In genomic region chr20:5919634-5920544, GRCh38 we compare ENCODE assay signal across 15 cellular contexts. TPM values are rescaled to one million over a fixed set of nuclear protein-coding genes. Genes with fewer than 3 reads are reported as not detected.
DNase-seq lines count a peak whose midpoint lies in the region; ATAC-seq, FAIRE-seq and TF ChIP-seq lines count a peak whose summit lies in the region.
"Had no signal": no experiment of that assay in that cellular context is flagged by ENCODE, and none has a peak within 500 bp of the region (broad histone marks: within the 10 kb centered on the region; RNA-seq: fewer than 3 reads in every experiment).

No MANE protein-coding gene starts in this region.

- FAIRE-seq in keratinocyte (lab: Jason Lieb, UNC) = no peak

- H3K27ac Mint-ChIP-seq in HFFc6 = peak overlapping the region; percentile 3; the same call in 1 of the 2 replicates
- peak overlapping the region; percentile 72 for H3K27ac Mint-ChIP-seq in activated naive CD8-positive, alpha-beta T cell treated with anti-CD3 and anti-CD28 coated beads, Interleukin-2, amount 50 U/mL, for 24 hours
- H3K27ac Mint-ChIP-seq: mesothelial cell of epicardium had no signal

- H3K27me3 ChIP-seq in keratinocyte (ENCODE audit: control insufficient read depth, extremely low read depth, insufficient read depth, low read length) = no peaks in the 10 kb centered on the region

- H3K9me1 ChIP-seq in keratinocyte (ENCODE audit: control insufficient read depth, extremely low read depth, insufficient read depth, low read length) = no peaks in the 10 kb centered on the region

- no peaks in the 10 kb centered on the region for H3K36me3 ChIP-seq in keratinocyte (ENCODE audit: control insufficient read depth in 2 of 2, extremely low read depth in 1 of 2, insufficient read depth in 2 of 2, low read length in 2 of 2)
- H3K36me3 ChIP-seq: thoracic aorta had no signal

- peak overlapping the region; percentile 69 for H3K4me2 ChIP-seq in keratinocyte (ENCODE audit: control insufficient read depth, extremely low read depth, insufficient read depth, low read depth, low read length)

- peaks cover 20% of the 10 kb centered on the region for H3K4me1 Mint-ChIP-seq in HFFc6 (ENCODE audit: low read depth)
- peaks cover 23% of the 10 kb centered on the region for H3K4me1 Mint-ChIP-seq in activated naive CD8-positive, alpha-beta T cell treated with anti-CD3 and anti-CD28 coated beads, Interleukin-2, amount 50 U/mL, for 24 hours

- H3K9ac ChIP-seq in keratinocyte (ENCODE audit: control insufficient read depth, extremely low read depth, insufficient read depth, low read length) = no peak overlapping the region

- H3K9me3 Mint-ChIP-seq in HFFc6 = no peaks in the 10 kb centered on the region
- H3K9me3 Mint-ChIP-seq in activated naive CD8-positive, alpha-beta T cell treated with anti-CD3 and anti-CD28 coated beads, Interleukin-2, amount 50 U/mL, for 24 hours = no peaks in the 10 kb centered on the region
- H3K9me3 Mint-ChIP-seq: mesothelial cell of epicardium had no signal

- peak overlapping the region; percentile 81 for H3K27ac ChIP-seq in keratinocyte (ENCODE audit: control insufficient read depth, insufficient read depth, low read length)
- H3K27ac ChIP-seq: SK-N-MC, thoracic aorta had no signal

- no peaks in the 10 kb centered on the region for H3K36me3 Mint-ChIP-seq in HFFc6 (ENCODE audit: low read depth)
- H3K36me3 Mint-ChIP-seq in activated naive CD8-positive, alpha-beta T cell treated with anti-CD3 and anti-CD28 coated beads, Interleukin-2, amount 50 U/mL, for 24 hours (ENCODE audit: low read depth) = no peaks in the 10 kb centered on the region
- H3K36me3 Mint-ChIP-seq: mesothelial cell of epicardium had no signal

- peak overlapping the region; percentile 12 for H2AFZ ChIP-seq in keratinocyte (ENCODE audit: control insufficient read depth, low read length)

- H3K9me3 ChIP-seq in keratinocyte (ENCODE audit: control insufficient read depth, low read depth, low read length) = no peaks in the 10 kb centered on the region
- H3K9me3 ChIP-seq: thoracic aorta had no signal

- no peaks in the 10 kb centered on the region for H3K79me2 ChIP-seq in keratinocyte (ENCODE audit: control insufficient read depth, insufficient read depth, low read length)

- peak; percentile 85 for ATAC-seq in activated naive CD8-positive, alpha-beta T cell treated with anti-CD3 and anti-CD28 coated beads, Interleukin-2, amount 50 U/mL, for 24 hours
- no peak for ATAC-seq in GM19328 (IDR thresholded peaks at IDR 0.05; ENCODE audit: unreplicated experiment)

- no peaks in the 10 kb centered on the region for H4K20me1 ChIP-seq in keratinocyte (ENCODE audit: control insufficient read depth, extremely low read depth, insufficient read depth, low read length)

- peak overlapping the region in 2 of 3 experiments; percentile 9 to 21 for H3K4me3 ChIP-seq in keratinocyte (ENCODE audit: control insufficient read depth in 2 of 3, extremely low read depth in 1 of 3, insufficient read depth in 2 of 3, low read depth in 1 of 3, low read length in 3 of 3)
- H3K4me3 ChIP-seq: thoracic aorta had no signal

- TF ChIP-seq CTCF in HFFc6 (IDR thresholded peaks at IDR 0.05) = no peak
- no peak for TF ChIP-seq CTCF in keratinocyte (optimal IDR thresholded peaks at IDR 0.05 in 1 of 3, IDR thresholded peaks at IDR 0.05 in 1 of 3, conservative IDR thresholded peaks at IDR 0.05 in 1 of 3; ENCODE audit: extremely low read depth in 1 of 3, insufficient read depth in 2 of 3, low read length in 3 of 3)

- no peak overlapping the region for H3K4me3 Mint-ChIP-seq in HFFc6
- peak overlapping the region; percentile 10 for H3K4me3 Mint-ChIP-seq in activated naive CD8-positive, alpha-beta T cell treated with anti-CD3 and anti-CD28 coated beads, Interleukin-2, amount 50 U/mL, for 24 hours
- H3K4me3 Mint-ChIP-seq: mesothelial cell of epicardium had no signal

- DNase-seq in NK-92 treated with Interleukin-12 subunit alpha and Interleukin-12 subunit beta, amount 100 ng/mL, for 24 hours (lab: John Stamatoyannopoulos, UW) = peak; percentile 15
- DNase-seq in NK-92 (lab: John Stamatoyannopoulos, UW; ENCODE audit: unreplicated experiment) (no peak), HFFc6 (no peak), keratinocyte (ENCODE audit: low read depth, low spot score) (peak; percentile 35), mucosa of gallbladder (ENCODE audit: low spot score) (no peak), DMS53 (lab: John Stamatoyannopoulos, UW) (no peak)
- DNase-seq in activated naive CD8-positive, alpha-beta T cell treated with anti-CD3 and anti-CD28 coated beads, Interleukin-2, amount 50 U/mL, for 24 hours = peak; percentile 30
- DNase-seq: DMS79; effector memory CD4-positive, alpha-beta T cell; hippocampal formation; posterior cingulate gyrus had no signal

- H3K27me3 Mint-ChIP-seq in HFFc6 (ENCODE audit: insufficient read depth) = peaks cover 25% of the 10 kb centered on the region
- peaks cover 26% of the 10 kb centered on the region for H3K27me3 Mint-ChIP-seq in activated naive CD8-positive, alpha-beta T cell treated with anti-CD3 and anti-CD28 coated beads, Interleukin-2, amount 50 U/mL, for 24 hours

- dilution Hi-C loops in keratinocyte (cut with MboI; ENCODE audit: extremely low pct_ligation_motif_present, low sequenced_read_pairs) = no loop called here

- H3K4me1 ChIP-seq in keratinocyte (ENCODE audit: control insufficient read depth, extremely low read depth, insufficient read depth, low read length) = peaks cover 24% of the 10 kb centered on the region

RNA-seq across cellular contexts. Expression of gene CHGB, which starts 8.6 kb away (rescaled TPM):
- total RNA-seq in HFFc6 (2021; fragmentation: NEBNext Ultra II Directional; extraction: Animal tissue kit (Norgen Biotek cat#: 25700)) = under 1 TPM in 1 of 6 experiments, not detected in 5; 0.08 TPM
- polyA plus RNA-seq in keratinocyte = 0.08 to 0.20 TPM (median 0.16 TPM) in 3 replicates
- not detected for polyA plus RNA-seq in keratinocyte (2011; ENCODE audit: low read depth)
- 0.12 and 0.19 TPM in 2 replicates for polyA plus RNA-seq in keratinocyte (2011; cell fraction: cytosol; rRNA removed)
- 0.20 and 0.36 TPM in 2 replicates for polyA plus RNA-seq in keratinocyte (2011; cell fraction: nucleus; rRNA removed)
- polyA plus RNA-seq in keratinocyte (2012; ENCODE audit: low replicate concordance) = 0.17 TPM in 1 of 2 replicates, not detected in the other
- polyA minus RNA-seq in keratinocyte = 0.07 TPM in 1 of 3 replicates, not detected in the others
- polyA minus RNA-seq in keratinocyte (2011; cell fraction: cytosol; rRNA and poly(A)+ RNA removed) = not detected
- polyA minus RNA-seq in keratinocyte (2011; cell fraction: nucleus; rRNA and poly(A)+ RNA removed) = not detected in 2 replicates
- 0.69 TPM for total RNA-seq in mucosa of gallbladder
- total RNA-seq: thoracic aorta had no signal

RNA-seq across cellular contexts. Expression of gene TRMT6, which starts 30.4 kb away (rescaled TPM):
- total RNA-seq in HFFc6 (2021; fragmentation: NEBNext Ultra II Directional; extraction: Animal tissue kit (Norgen Biotek cat#: 25700)) = 10 to 100 TPM; 15.2 to 19.8 (median 18.0) TPM
- 13.6 to 26.3 TPM (median 21.2 TPM) in 3 replicates for polyA plus RNA-seq in keratinocyte
- polyA plus RNA-seq in keratinocyte (2011; ENCODE audit: low read depth) = 15.2 TPM
- polyA plus RNA-seq in keratinocyte (2011; cell fraction: cytosol; rRNA removed) = 13.4 and 21.7 TPM in 2 replicates
- 14.0 and 19.1 TPM in 2 replicates for polyA plus RNA-seq in keratinocyte (2011; cell fraction: nucleus; rRNA removed)
- 21.5 and 21.6 TPM in 2 replicates for polyA plus RNA-seq in keratinocyte (2012; ENCODE audit: low replicate concordance)
- polyA minus RNA-seq in keratinocyte = 4.2 to 9.7 TPM (median 5.8 TPM) in 3 replicates
- polyA minus RNA-seq in keratinocyte (2011; cell fraction: cytosol; rRNA and poly(A)+ RNA removed) = 18.0 TPM
- polyA minus RNA-seq in keratinocyte (2011; cell fraction: nucleus; rRNA and poly(A)+ RNA removed) = 3.4 and 7.9 TPM in 2 replicates
- total RNA-seq in mucosa of gallbladder = 6.0 TPM

RNA-seq across cellular contexts. Expression of gene MCM8, which starts 30.6 kb away (rescaled TPM):
- total RNA-seq in HFFc6 (2021; fragmentation: NEBNext Ultra II Directional; extraction: Animal tissue kit (Norgen Biotek cat#: 25700)) = 10 to 100 TPM in 5 of 6 experiments, 1 to 10 TPM in 1; 7.6 to 14.2 (median 13.8) TPM
- polyA plus RNA-seq in keratinocyte = 2.9 to 7.0 TPM (median 4.0 TPM) in 3 replicates
- polyA plus RNA-seq in keratinocyte (2011; ENCODE audit: low read depth) = 4.0 TPM
- 2.3 and 3.7 TPM in 2 replicates for polyA plus RNA-seq in keratinocyte (2011; cell fraction: cytosol; rRNA removed)
- polyA plus RNA-seq in keratinocyte (2011; cell fraction: nucleus; rRNA removed) = 3.6 and 4.7 TPM in 2 replicates
- 1.6 and 4.1 TPM in 2 replicates for polyA plus RNA-seq in keratinocyte (2012; ENCODE audit: low replicate concordance)
- polyA minus RNA-seq in keratinocyte = 1.9 to 7.5 TPM (median 2.9 TPM) in 3 replicates
- 1.7 TPM for polyA minus RNA-seq in keratinocyte (2011; cell fraction: cytosol; rRNA and poly(A)+ RNA removed)
- 2.1 and 5.0 TPM in 2 replicates for polyA minus RNA-seq in keratinocyte (2011; cell fraction: nucleus; rRNA and poly(A)+ RNA removed)
- 4.1 TPM for total RNA-seq in mucosa of gallbladder

Comparison
In these comparisons a context has a peak if more than half of its experiments do, and no peak if none do; other contexts are left out.
1. DNase-seq: peak in NK-92 treated with Interleukin-12 subunit alpha and Interleukin-12 subunit beta, amount 100 ng/mL, for 24 hours (single experiment), activated naive CD8-positive, alpha-beta T cell treated with anti-CD3 and anti-CD28 coated beads, Interleukin-2, amount 50 U/mL, for 24 hours (single experiment) and keratinocyte (single experiment); none in NK-92 (single experiment), HFFc6 (single experiment), mucosa of gallbladder (single experiment) and DMS53 (single experiment).